Comparison of ENCODE assay signal across 16 cellular contexts in the genomic region with DNA sequence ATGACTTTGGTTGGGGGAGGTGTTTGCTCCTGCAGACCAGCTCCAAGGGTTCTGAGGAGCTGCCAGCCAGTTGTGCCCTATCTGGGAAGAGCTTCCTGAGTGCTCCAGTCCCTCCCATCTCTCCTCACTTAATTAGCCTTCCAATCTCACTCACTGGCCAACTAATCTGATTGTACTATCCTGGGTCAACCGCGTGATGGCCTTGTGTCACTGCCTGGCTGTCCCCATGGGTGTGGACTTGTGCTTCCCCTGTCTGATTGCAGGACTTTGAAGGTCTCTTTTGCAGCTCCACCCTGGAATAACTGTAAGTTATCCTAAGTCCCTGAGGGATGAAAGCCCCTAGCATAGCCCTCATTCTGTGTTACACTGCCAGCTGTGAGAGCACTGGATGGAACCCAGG.
DNase-seq lines count a peak whose midpoint lies in the region; ATAC-seq and TF ChIP-seq lines count a peak whose summit lies in the region.
"Had no signal": no experiment of that assay in that cellular context is flagged by ENCODE, and none has a peak within 500 bp of the region (broad histone marks: within the 10 kb centered on the region; RNA-seq: fewer than 3 reads in every experiment).

No MANE protein-coding gene starts in this region.

- H3K36me3 ChIP-seq in SK-N-SH (replicated peaks in 1 of 2; ENCODE audit: control insufficient read depth in 1 of 2, insufficient read depth in 2 of 2, low read length in 1 of 2) (no peaks in the 10 kb centered on the region), colonic mucosa (no peaks in the 10 kb centered on the region)
- H3K36me3 ChIP-seq: BLaER1, HAP-1 had no signal

- H3K9me3 Mint-ChIP-seq in neural crest cell, result no peaks in the 10 kb centered on the region
- H3K9me3 Mint-ChIP-seq: CD8-positive, alpha-beta memory T cell had no signal

- WGBS in SK-N-SH (ENCODE audit: low lambda C conversion rate), result 50% methylated on average over 2 of the region's 2 CpGs

- H3K4me1 ChIP-seq in SK-N-SH (ENCODE audit: control insufficient read depth in 1 of 2, insufficient read depth in 2 of 2, low read depth in 1 of 2, low read length in 1 of 2) (peaks cover 0 to 13% of the 10 kb centered on the region in 2 experiments; a peak in 2 of 4 replicates), colonic mucosa (peaks cover 8% of the 10 kb centered on the region)

- H3K79me2 ChIP-seq in SK-N-SH (ENCODE audit: insufficient read depth), result no peaks in the 10 kb centered on the region

- H3K9ac ChIP-seq in SK-N-SH, result no peak overlapping the region
- H3K9ac ChIP-seq in colonic mucosa (ENCODE audit: low read depth in 2 of 2, low read length in 2 of 2), result no peak overlapping the region
- H3K9ac ChIP-seq: BLaER1 had no signal

- H3K27ac Mint-ChIP-seq in neural crest cell (ENCODE audit: unreplicated experiment), result peak overlapping the region; percentile 93

- H3K27me3 Mint-ChIP-seq in neural crest cell (ENCODE audit: low read depth), result peaks cover 33% of the 10 kb centered on the region
- H3K27me3 Mint-ChIP-seq: CD8-positive, alpha-beta memory T cell had no signal

- no peak for TF ChIP-seq CTCF in SK-N-SH (IDR thresholded peaks at IDR 0.05)
- no peak for TF ChIP-seq CTCF in colonic mucosa (IDR thresholded peaks at IDR 0.05)
- no peak for TF ChIP-seq CTCF in neural crest cell (conservative IDR thresholded peaks at IDR 0.05)

- no peak overlapping the region for H3K27ac ChIP-seq in SK-N-SH (ENCODE audit: low read depth in 2 of 2, low read length in 1 of 2)
- no peak overlapping the region for H3K27ac ChIP-seq in colonic mucosa
- no peak overlapping the region for H3K27ac ChIP-seq in substantia nigra (ENCODE audit: low read depth, low read length, poor library complexity, severe bottlenecking)
- H3K27ac ChIP-seq: BLaER1, RWPE1 had no signal

- H4K20me1 ChIP-seq in SK-N-SH (ENCODE audit: insufficient read depth), result no peaks in the 10 kb centered on the region
- H4K20me1 ChIP-seq: BLaER1 had no signal

- H3K27me3 ChIP-seq in SK-N-SH (ENCODE audit: insufficient read depth) (no peaks in the 10 kb centered on the region), colonic mucosa (no peaks in the 10 kb centered on the region)
- H3K27me3 ChIP-seq: BLaER1 had no signal

- CTCF ChIA-PET in SK-N-SH (lab: Yijun Ruan, JAX), result interaction anchor here (0.9 to 2.2 kb wide), 6 partner anchors 10 to 114 kb away, joined by 4 to 16 read pairs (median 5); no protein-coding TSS in a partner anchor

- H3K9me3 ChIP-seq in SK-N-SH (no peaks in the 10 kb centered on the region), colonic mucosa (no peaks in the 10 kb centered on the region)
- H3K9me3 ChIP-seq: BLaER1, HAP-1 had no signal

- intact Hi-C loops in colonic mucosa (cut with DNase I), result no loop called here

- peaks cover 2% of the 10 kb centered on the region for H3K36me3 Mint-ChIP-seq in neural crest cell (ENCODE audit: low read depth)

- no peak overlapping the region for H3K4me2 ChIP-seq in SK-N-SH
- H3K4me2 ChIP-seq: BLaER1 had no signal

- TF ChIP-seq RAD21 in SK-N-SH (IDR thresholded peaks at IDR 0.05; ENCODE audit: low read length), result peak; percentile 53

- no peak overlapping the region for H3K4me3 Mint-ChIP-seq in neural crest cell

- peak; percentile 71 for DNase-seq in SK-N-SH
- DNase-seq in RPMI7951 (ENCODE audit: low read depth), result peak; percentile 3
- DNase-seq in colonic mucosa, result peak; percentile 26
- no peak for DNase-seq in neural crest cell (ENCODE audit: low read depth, low spot score)
- DNase-seq in HuH-7 (ENCODE audit: low spot score), result no peak
- no peak for DNase-seq in substantia nigra (lab: John Stamatoyannopoulos, UW)
- DNase-seq in NCI-H526 treated with DMSO at 0.1 percent for 48 hours (lab: John Stamatoyannopoulos, UW), result no peak
- DNase-seq: CD8-positive, alpha-beta memory T cell; KBM-7; NCI-H1436; NCI-H2029 treated with DMSO at 0.1 percent for 48 hours; NCI-H446 treated with DMSO at 0.1 percent for 48 hours had no signal

- TF ChIP-seq EP300 in SK-N-SH (IDR thresholded peaks at IDR 0.05; ENCODE audit: borderline replicate concordance in 1 of 2, low read depth in 1 of 2, low read length in 1 of 2), result no peak

- H3F3A ChIP-seq in SK-N-SH (replicated peaks; ENCODE audit: insufficient read depth), result no peaks in the 10 kb centered on the region

- no peak; the same call in 2 of the 3 replicates for ATAC-seq in SK-N-SH treated with all-trans-retinoic acid at 6 μM for 48 hours

- H3K4me3 ChIP-seq in SK-N-SH (ENCODE audit: low read depth in 2 of 2, low read length in 1 of 2) (no peak overlapping the region), colonic mucosa (no peak overlapping the region)
- H3K4me3 ChIP-seq: BLaER1, HAP-1 had no signal

- POLR2A ChIA-PET in SK-N-SH (lab: Yijun Ruan, JAX), result no interaction called here

- H2AFZ ChIP-seq in SK-N-SH (ENCODE audit: low read depth), result no peak overlapping the region

- no peaks in the 10 kb centered on the region for H3K4me1 Mint-ChIP-seq in neural crest cell
- H3K4me1 Mint-ChIP-seq: CD8-positive, alpha-beta memory T cell had no signal

- no peaks in the 10 kb centered on the region for H3K9me2 ChIP-seq in SK-N-SH

TF ChIP-seq in SK-N-SH, 30 proteins besides CTCF, POLR2A, EP300 and RAD21:
- no peak for TF ChIP-seq YY1 (IDR thresholded peaks at IDR 0.05; ENCODE audit: low read depth)
- TF ChIP-seq GATA2 (CRISPR knock-in tag; IDR thresholded peaks at IDR 0.05), result peak; percentile 43; the same call in 1 of the 2 replicates
TF ChIP-seq in SK-N-SH: peak in this region for 1.

TF ChIP-seq in SK-N-SH treated with all-trans-retinoic acid at 6 μM for 48 hours, 23 proteins besides CTCF, POLR2A, EP300 and RAD21:
- TF ChIP-seq ZFP30 (CRISPR knock-in tag; IDR thresholded peaks at IDR 0.05), result no peak
- TF ChIP-seq, protein P1, sequence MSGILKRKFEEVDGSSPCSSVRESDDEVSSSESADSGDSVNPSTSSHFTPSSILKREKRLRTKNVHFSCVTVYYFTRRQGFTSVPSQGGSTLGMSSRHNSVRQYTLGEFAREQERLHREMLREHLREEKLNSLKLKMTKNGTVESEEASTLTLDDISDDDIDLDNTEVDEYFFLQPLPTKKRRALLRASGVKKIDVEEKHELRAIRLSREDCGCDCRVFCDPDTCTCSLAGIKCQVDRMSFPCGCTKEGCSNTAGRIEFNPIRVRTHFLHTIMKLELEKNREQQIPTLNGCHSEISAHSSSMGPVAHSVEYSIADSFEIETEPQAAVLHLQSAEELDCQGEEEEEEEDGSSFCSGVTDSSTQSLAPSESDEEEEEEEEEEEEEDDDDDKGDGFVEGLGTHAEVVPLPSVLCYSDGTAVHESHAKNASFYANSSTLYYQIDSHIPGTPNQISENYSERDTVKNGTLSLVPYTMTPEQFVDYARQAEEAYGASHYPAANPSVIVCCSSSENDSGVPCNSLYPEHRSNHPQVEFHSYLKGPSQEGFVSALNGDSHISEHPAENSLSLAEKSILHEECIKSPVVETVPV (CRISPR knock-in tag; IDR thresholded peaks at IDR 0.05), result no peak
- TF ChIP-seq TOX (CRISPR knock-in tag; IDR thresholded peaks at IDR 0.05; ENCODE audit: borderline replicate concordance), result no peak
- no peak for TF ChIP-seq PPARA (CRISPR knock-in tag; IDR thresholded peaks at IDR 0.05; ENCODE audit: borderline replicate concordance)
- TF ChIP-seq, protein P2, sequence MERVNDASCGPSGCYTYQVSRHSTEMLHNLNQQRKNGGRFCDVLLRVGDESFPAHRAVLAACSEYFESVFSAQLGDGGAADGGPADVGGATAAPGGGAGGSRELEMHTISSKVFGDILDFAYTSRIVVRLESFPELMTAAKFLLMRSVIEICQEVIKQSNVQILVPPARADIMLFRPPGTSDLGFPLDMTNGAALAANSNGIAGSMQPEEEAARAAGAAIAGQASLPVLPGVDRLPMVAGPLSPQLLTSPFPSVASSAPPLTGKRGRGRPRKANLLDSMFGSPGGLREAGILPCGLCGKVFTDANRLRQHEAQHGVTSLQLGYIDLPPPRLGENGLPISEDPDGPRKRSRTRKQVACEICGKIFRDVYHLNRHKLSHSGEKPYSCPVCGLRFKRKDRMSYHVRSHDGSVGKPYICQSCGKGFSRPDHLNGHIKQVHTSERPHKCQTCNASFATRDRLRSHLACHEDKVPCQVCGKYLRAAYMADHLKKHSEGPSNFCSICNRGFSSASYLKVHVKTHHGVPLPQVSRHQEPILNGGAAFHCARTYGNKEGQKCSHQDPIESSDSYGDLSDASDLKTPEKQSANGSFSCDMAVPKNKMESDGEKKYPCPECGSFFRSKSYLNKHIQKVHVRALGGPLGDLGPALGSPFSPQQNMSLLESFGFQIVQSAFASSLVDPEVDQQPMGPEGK (CRISPR knock-in tag; IDR thresholded peaks at IDR 0.05; ENCODE audit: borderline replicate concordance), result no peak
- TF ChIP-seq ARNTL (CRISPR knock-in tag; IDR thresholded peaks at IDR 0.05; ENCODE audit: borderline replicate concordance, low read depth), result no peak
- TF ChIP-seq ZNF8 (CRISPR knock-in tag; IDR thresholded peaks at IDR 0.05), result no peak
- no peak for TF ChIP-seq GLIS3 (CRISPR knock-in tag; IDR thresholded peaks at IDR 0.05)
- TF ChIP-seq, protein P3, sequence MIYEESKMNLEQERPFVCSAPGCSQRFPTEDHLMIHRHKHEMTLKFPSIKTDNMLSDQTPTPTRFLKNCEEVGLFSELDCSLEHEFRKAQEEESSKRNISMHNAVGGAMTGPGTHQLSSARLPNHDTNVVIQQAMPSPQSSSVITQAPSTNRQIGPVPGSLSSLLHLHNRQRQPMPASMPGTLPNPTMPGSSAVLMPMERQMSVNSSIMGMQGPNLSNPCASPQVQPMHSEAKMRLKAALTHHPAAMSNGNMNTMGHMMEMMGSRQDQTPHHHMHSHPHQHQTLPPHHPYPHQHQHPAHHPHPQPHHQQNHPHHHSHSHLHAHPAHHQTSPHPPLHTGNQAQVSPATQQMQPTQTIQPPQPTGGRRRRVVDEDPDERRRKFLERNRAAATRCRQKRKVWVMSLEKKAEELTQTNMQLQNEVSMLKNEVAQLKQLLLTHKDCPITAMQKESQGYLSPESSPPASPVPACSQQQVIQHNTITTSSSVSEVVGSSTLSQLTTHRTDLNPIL (CRISPR knock-in tag; IDR thresholded peaks at IDR 0.05; ENCODE audit: low read depth), result no peak
- no peak for TF ChIP-seq OSR1 (CRISPR knock-in tag; IDR thresholded peaks at IDR 0.05)
- TF ChIP-seq CSDC2 (CRISPR knock-in tag; IDR thresholded peaks at IDR 0.05), result no peak
- no peak for TF ChIP-seq ZNF565 (CRISPR knock-in tag; conservative IDR thresholded peaks at IDR 0.05; ENCODE audit: low read depth)
- no peak for TF ChIP-seq ZNF70 (CRISPR knock-in tag; IDR thresholded peaks at IDR 0.05)
- no peak for TF ChIP-seq BACH2 (CRISPR knock-in tag; IDR thresholded peaks at IDR 0.05; ENCODE audit: borderline replicate concordance)

Comparison
In these comparisons a context has a peak if more than half of its experiments do, and no peak if none do; other contexts are left out.
1. DNase-seq: peak in SK-N-SH (single experiment), RPMI7951 (single experiment) and colonic mucosa (single experiment); none in neural crest cell (single experiment), HuH-7 (single experiment), substantia nigra (0 of 49) and NCI-H526 treated with DMSO at 0.1 percent for 48 hours (single experiment).